ENCODE assay signal across 16 cellular contexts in genomic region chr4:73814679-73815078, GRCh38. TPM values are rescaled to one million over a fixed set of nuclear protein-coding genes. Genes with fewer than 3 reads are reported as not detected.
"Had no signal": no experiment of that assay in that cellular context is flagged by ENCODE, and none has a peak within 500 bp of the region (broad histone marks: within the 10 kb centered on the region; RNA-seq: fewer than 3 reads in every experiment).

No MANE protein-coding gene starts in this region.

- H3K27me3 ChIP-seq: esophagus muscularis mucosa, pancreas, testis had no signal

- H3K36me3 ChIP-seq: esophagus muscularis mucosa, pancreas had no signal

- ATAC-seq: activated CD8-positive, alpha-beta memory T cell treated with anti-CD3 and anti-CD28 coated beads, Interleukin-2, amount 10 ng/mL, durations not matched to agents 7 days and 5 days; effector memory CD8-positive, alpha-beta T cell; left lobe of liver; stimulated activated naive CD8-positive, alpha-beta T cell treated with anti-CD3 and anti-CD28 coated beads, Interleukin-15, Interleukin-2, amounts not matched to agents 100 U/mL and 50 U/mL, for 24 hours had no signal

- H3K4me1 ChIP-seq: esophagus muscularis mucosa, pancreas, testis had no signal

- H3K9me3 ChIP-seq: esophagus muscularis mucosa, pancreas, testis had no signal

- DNase-seq: activated B cell treated with CpG ODN at 0.5 μM for 24 hours; activated CD8-positive, alpha-beta memory T cell treated with anti-CD3 and anti-CD28 coated beads, Interleukin-2, amount 10 ng/mL, durations not matched to agents 7 days and 5 days; activated gamma-delta T cell; activated T-cell treated with anti-CD3 and anti-CD28 coated beads, Interleukin-2, amount 50 U/mL, for 24 hours; amygdala; cerebellar nuclear complex; effector memory CD8-positive, alpha-beta T cell; nephron progenitor cell; pancreas; stimulated activated CD4-positive, alpha-beta T cell treated with anti-CD3 and anti-CD28 coated beads, Interleukin-4, amount 100 ng/mL, for 1 hour; stimulated activated CD8-positive, alpha-beta memory T cell treated with anti-CD3 and anti-CD28 coated beads, Interleukin-4, amount 100 ng/mL, for 48 hours; stimulated activated naive CD8-positive, alpha-beta T cell treated with anti-CD3 and anti-CD28 coated beads, Interleukin-15, Interleukin-2, amounts not matched to agents 100 U/mL and 50 U/mL, for 24 hours; testis had no signal

- H3K27ac ChIP-seq: esophagus muscularis mucosa, pancreas, testis had no signal

- H3K4me3 ChIP-seq: esophagus muscularis mucosa, pancreas, testis had no signal

RNA-seq across cellular contexts. Expression of gene CXCL6, which starts 21.8 kb away (rescaled TPM):
- total RNA-seq: activated B cell treated with CpG ODN at 0.5 μM for 24 hours; activated CD8-positive, alpha-beta memory T cell treated with anti-CD3 and anti-CD28 coated beads, Interleukin-2, amount 10 ng/mL, durations not matched to agents 7 days and 5 days had no signal

RNA-seq across cellular contexts. Expression of gene PF4V1, which starts 38.4 kb away (rescaled TPM):
- total RNA-seq: activated B cell treated with CpG ODN at 0.5 μM for 24 hours; activated CD8-positive, alpha-beta memory T cell treated with anti-CD3 and anti-CD28 coated beads, Interleukin-2, amount 10 ng/mL, durations not matched to agents 7 days and 5 days; esophagus muscularis mucosa; left lobe of liver; testis; urinary bladder had no signal

RNA-seq across cellular contexts. Expression of gene CXCL1, which starts 54.5 kb away (rescaled TPM):
- total RNA-seq: activated B cell treated with CpG ODN at 0.5 μM for 24 hours; activated CD8-positive, alpha-beta memory T cell treated with anti-CD3 and anti-CD28 coated beads, Interleukin-2, amount 10 ng/mL, durations not matched to agents 7 days and 5 days had no signal
